22 cellular contexts compared by ENCODE assay signal in the genomic region with DNA sequence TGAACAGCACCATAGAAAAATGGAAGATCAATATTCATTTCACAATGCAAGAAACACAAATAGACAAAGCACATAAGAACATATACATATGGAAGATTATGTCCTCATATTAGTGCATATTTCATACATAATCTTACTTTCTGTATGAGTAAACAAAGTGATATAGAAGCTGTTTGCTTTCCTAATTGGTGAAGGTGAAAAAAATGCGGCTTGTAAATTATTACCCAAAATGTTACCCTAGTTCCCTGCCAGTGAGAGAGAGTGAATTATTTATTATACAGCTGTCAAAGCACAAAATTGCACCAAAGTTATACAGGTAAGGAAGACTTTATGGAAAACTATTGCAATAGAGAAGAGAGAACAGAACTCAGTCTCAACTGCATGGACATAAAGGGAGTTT.
DNase-seq lines count a peak whose midpoint lies in the region; ATAC-seq and TF ChIP-seq lines count a peak whose summit lies in the region.
"Had no signal": no experiment of that assay in that cellular context is flagged by ENCODE, and none has a peak within 500 bp of the region (broad histone marks: within the 10 kb centered on the region; RNA-seq: fewer than 3 reads in every experiment).

No MANE protein-coding gene starts in this region.

- H3K9me3 ChIP-seq in HUES48 (ENCODE audit: control insufficient read depth, insufficient read depth, low read length) (peaks cover 14% of the 10 kb centered on the region), ascending aorta (peaks cover 0 to 6% of the 10 kb centered on the region in 2 donors)

- H3K27me3 Mint-ChIP-seq in osteocyte (ENCODE audit: unreplicated experiment): peaks cover 8% of the 10 kb centered on the region
- H3K27me3 Mint-ChIP-seq: CD4-positive, CD25-positive, alpha-beta regulatory T cell had no signal

- H3K36me3 ChIP-seq in HUES48 (ENCODE audit: control insufficient read depth, insufficient read depth, low read length) (no peaks in the 10 kb centered on the region), ascending aorta (no peaks in the 10 kb centered on the region)

- DNase-seq in ascending aorta (ENCODE audit: low spot score in 2 of 2) (no peak), coronary artery (ENCODE audit: low spot score) (no peak), osteocyte (ENCODE audit: extremely low spot score, unreplicated experiment) (no peak), hypothalamus (lab: John Stamatoyannopoulos, UW) (no peak), mucosa of gallbladder (ENCODE audit: low spot score) (no peak), activated T-cell treated with anti-CD3 and anti-CD28 coated beads for 4 hours (no peak)
- DNase-seq: CD4-positive, CD25-positive, alpha-beta regulatory T cell; DMS153; DND-41; H7; NCI-H1092; NCI-H1436; NCI-H187; NCI-H2081 treated with DMSO at 0.1 percent for 48 hours; NCI-H2171; NCI-H510A; NCI-H69; OCI-M1 had no signal

- peaks cover 21% of the 10 kb centered on the region for H3K4me1 Mint-ChIP-seq in osteocyte (ENCODE audit: unreplicated experiment)
- H3K4me1 Mint-ChIP-seq: CD4-positive, CD25-positive, alpha-beta regulatory T cell had no signal

- ATAC-seq in HG03469 (IDR thresholded peaks at IDR 0.05; ENCODE audit: unreplicated experiment): no peak
- ATAC-seq: SK-N-SH treated with all-trans-retinoic acid at 6 μM for 48 hours had no signal

- H3K9ac ChIP-seq in HUES48 (ENCODE audit: low read depth, low read length): no peak overlapping the region

- H3K27me3 ChIP-seq in HUES48 (ENCODE audit: control insufficient read depth, insufficient read depth, low read length) (no peaks in the 10 kb centered on the region), ascending aorta (no peaks in the 10 kb centered on the region)

- no peak overlapping the region for H3K4me3 Mint-ChIP-seq in osteocyte (ENCODE audit: unreplicated experiment)
- H3K4me3 Mint-ChIP-seq: CD4-positive, CD25-positive, alpha-beta regulatory T cell had no signal

- H3K4me1 ChIP-seq in HUES48 (ENCODE audit: control insufficient read depth, insufficient read depth, low read length) (peaks cover 7% of the 10 kb centered on the region), ascending aorta (no peaks in the 10 kb centered on the region)

- TF ChIP-seq CTCF in ascending aorta (IDR thresholded peaks at IDR 0.05): no peak
- no peak for TF ChIP-seq CTCF in coronary artery (IDR thresholded peaks at IDR 0.05)
- no peak for TF ChIP-seq CTCF in osteocyte (IDR thresholded peaks at IDR 0.05)

- H3K4me3 ChIP-seq in HUES48 (ENCODE audit: low read depth, low read length) (no peak overlapping the region), ascending aorta (no peak overlapping the region), coronary artery (no peak overlapping the region)

- H3K9me3 Mint-ChIP-seq in osteocyte (ENCODE audit: unreplicated experiment): peaks cover 7% of the 10 kb centered on the region

- intact Hi-C loops in ascending aorta (cut with DNase I): no loop called here

- H3K27ac ChIP-seq in HUES48 (ENCODE audit: low read depth, low read length) (peak overlapping the region; percentile 0), ascending aorta (peak overlapping the region; percentile 22 to 27), coronary artery (peak overlapping the region; percentile 64 to 73)
- H3K27ac ChIP-seq: HL-60 had no signal

- no peaks in the 10 kb centered on the region for H3K36me3 Mint-ChIP-seq in osteocyte (ENCODE audit: unreplicated experiment)
- H3K36me3 Mint-ChIP-seq: CD4-positive, CD25-positive, alpha-beta regulatory T cell had no signal

- H3K27ac Mint-ChIP-seq in osteocyte (ENCODE audit: unreplicated experiment): peak overlapping the region; percentile 60
- H3K27ac Mint-ChIP-seq: CD4-positive, CD25-positive, alpha-beta regulatory T cell had no signal

Comparison
In these comparisons a context has a peak if more than half of its experiments do, and no peak if none do; other contexts are left out.
1. H3K27ac ChIP-seq: peak in every context shown above with its lines; median percentile 68 in coronary artery; 24 in ascending aorta; 0 in HUES48.